In genomic region chr11:29159552-29160465, GRCh38 we compare ENCODE assay signal across 8 cellular contexts.
DNase-seq lines count a peak whose midpoint lies in the region; ATAC-seq and TF ChIP-seq lines count a peak whose summit lies in the region.

No MANE protein-coding gene starts in this region.

- intact Hi-C loops in mucosa of descending colon (cut with DNase I, micrococcal nuclease): loop anchor here in 1 of 2 donors (10.0 kb wide), 1 partner anchor 1465 kb away; no protein-coding TSS in a partner anchor

- H3K36me3 ChIP-seq in mucosa of descending colon (ENCODE audit: low read depth): no peaks in the 10 kb centered on the region

- no peaks in the 10 kb centered on the region for H3K9me3 Mint-ChIP-seq in chondrocyte (ENCODE audit: low read depth)

- H3K27ac Mint-ChIP-seq in chondrocyte (ENCODE audit: unreplicated experiment): no peak overlapping the region

- H3K4me1 Mint-ChIP-seq in chondrocyte (ENCODE audit: low read depth): peaks cover 4% of the 10 kb centered on the region

- ATAC-seq in HG03342 (IDR thresholded peaks at IDR 0.05; ENCODE audit: unreplicated experiment): peak; percentile 90
- ATAC-seq in mucosa of descending colon: peak; percentile 92
- ATAC-seq in HG03457 (IDR thresholded peaks at IDR 0.05; ENCODE audit: unreplicated experiment): no peak

- TF ChIP-seq CTCF in chondrocyte (IDR thresholded peaks at IDR 0.05): peak; percentile 96
- no peak for TF ChIP-seq CTCF in mucosa of descending colon (IDR thresholded peaks at IDR 0.05)

- no peaks in the 10 kb centered on the region for H3K4me1 ChIP-seq in mucosa of descending colon (ENCODE audit: low read depth)

- H3K27me3 Mint-ChIP-seq in chondrocyte (ENCODE audit: low read depth): no peaks in the 10 kb centered on the region

- peak; percentile 31 for DNase-seq in DMS153 treated with DMSO at 0.1 percent for 48 hours (lab: John Stamatoyannopoulos, UW; ENCODE audit: unreplicated experiment)
- DNase-seq in GM19238 (ENCODE audit: insufficient read length, low spot score): peak; percentile 1
- peak; percentile 80 for DNase-seq in NCI-H748 (lab: John Stamatoyannopoulos, UW; ENCODE audit: unreplicated experiment)
- DNase-seq in chondrocyte (ENCODE audit: low spot score): no peak
- DNase-seq in mucosa of descending colon: peak in 2 of 3 donors; percentile 29 to 52
- DNase-seq in cerebellar nuclear complex (lab: John Stamatoyannopoulos, UW): no peak

- no peaks in the 10 kb centered on the region for H3K9me3 ChIP-seq in mucosa of descending colon

- H3K36me3 Mint-ChIP-seq in chondrocyte (ENCODE audit: low read depth): no peaks in the 10 kb centered on the region

- H3K4me3 Mint-ChIP-seq in chondrocyte (ENCODE audit: unreplicated experiment): no peak overlapping the region

- H3K4me3 ChIP-seq in mucosa of descending colon: no peak overlapping the region

Comparison
In these comparisons a context has a peak if more than half of its experiments do, and no peak if none do; other contexts are left out.
1. DNase-seq: peak in DMS153 treated with DMSO at 0.1 percent for 48 hours (single experiment), GM19238 (single experiment), NCI-H748 (single experiment) and mucosa of descending colon (2 of 3); none in chondrocyte (single experiment) and cerebellar nuclear complex (0 of 2).